Comparison of ENCODE assay signal across 22 cellular contexts in the genomic region with DNA sequence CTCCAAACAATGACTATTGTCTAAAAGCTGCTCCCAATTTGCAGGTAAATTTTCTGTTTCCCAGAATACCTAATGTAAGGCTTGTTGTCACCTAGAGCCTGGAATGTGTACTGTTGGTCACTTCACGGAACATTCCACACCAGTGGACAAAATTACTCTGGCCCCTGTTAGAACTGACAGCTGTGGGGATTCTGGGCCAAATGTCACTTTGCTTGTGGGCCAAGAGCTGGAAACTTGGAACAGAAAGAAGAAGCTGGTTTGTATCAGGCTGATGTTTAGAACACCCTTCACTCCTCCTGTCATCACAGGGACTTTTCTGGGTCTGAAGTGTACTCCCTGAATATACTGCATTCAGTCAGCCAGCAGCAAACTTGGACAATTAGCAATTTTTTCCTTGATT.
"Had no signal": no experiment of that assay in that cellular context is flagged by ENCODE, and none has a peak within 500 bp of the region (broad histone marks: within the 10 kb centered on the region; RNA-seq: fewer than 3 reads in every experiment).

No MANE protein-coding gene starts in this region.

- H3K4me3 ChIP-seq: prostate gland, skin epidermis, stomach, suprapubic skin, tibial nerve had no signal

- H3K4me1 ChIP-seq: prostate gland had no signal

- H3K9me3 ChIP-seq: prostate gland, suprapubic skin had no signal

- DNase-seq: activated B cell treated with CpG ODN at 0.5 μM for 24 hours; activated CD4-positive, alpha-beta T cell treated with anti-CD3 and anti-CD28 coated beads for 36 hours; activated CD4-positive, alpha-beta T cell treated with anti-CD3 and anti-CD28 coated beads, Interleukin-2, amount 50 U/mL, for 48 hours; activated CD8-positive, alpha-beta memory T cell treated with anti-CD3 and anti-CD28 coated beads, Interleukin-2, amount 50 U/mL, for 48 hours; activated naive CD4-positive, alpha-beta T cell treated with anti-CD3 and anti-CD28 coated beads for 36 hours; activated naive CD8-positive, alpha-beta T cell treated with anti-CD3 and anti-CD28 coated beads, Interleukin-2, amount 10 ng/mL, durations not matched to agents 7 days and 5 days; activated T-cell treated with anti-CD3 and anti-CD28 coated beads, Interleukin-2, amount 50 U/mL, for 48 hours; amniotic stem cell; effector CD4-positive, alpha-beta T cell; erythroblast; foreskin fibroblast; glutamatergic neuron; hypothalamus; natural killer cell; stimulated activated CD4-positive, alpha-beta T cell treated with anti-CD3 and anti-CD28 coated beads, Interleukin-2, amount 100 ng/mL, for 24 hours; stomach; T1000 had no signal

- H3K27me3 ChIP-seq: stomach, suprapubic skin, tibial nerve had no signal

- H3K27ac ChIP-seq: prostate gland, skin epidermis, stomach, suprapubic skin, tibial nerve had no signal

- ATAC-seq: activated CD4-positive, alpha-beta T cell treated with anti-CD3 and anti-CD28 coated beads for 36 hours; natural killer cell; stimulated activated effector memory CD8-positive, alpha-beta T cell treated with anti-CD3 and anti-CD28 coated beads, Interleukin-12 subunit alpha, Interleukin-12 subunit beta, amount 100 ng/mL, for 72 hours had no signal

- H3K36me3 ChIP-seq: prostate gland, stomach, suprapubic skin, tibial nerve had no signal
